ENCODE assay signal across 15 cellular contexts in genomic region chr17:59375858-59376257, GRCh38. TPM values are rescaled to one million over a fixed set of nuclear protein-coding genes. Genes with fewer than 3 reads are reported as not detected.
A peak's percentile ranks its signal among the peaks of the same experiment; 100 is the strongest.
DNase-seq lines count a peak whose midpoint lies in the region; ATAC-seq and TF ChIP-seq lines count a peak whose summit lies in the region.
"Had no signal": no experiment of that assay in that cellular context is flagged by ENCODE, and none has a peak within 500 bp of the region (broad histone marks: within the 10 kb centered on the region; RNA-seq: fewer than 3 reads in every experiment).

No MANE protein-coding gene starts in this region.

- peak; percentile 41 for ATAC-seq in GM18861 (IDR thresholded peaks at IDR 0.05; ENCODE audit: unreplicated experiment)
- peak; percentile 47 for ATAC-seq in HG03196 (IDR thresholded peaks at IDR 0.05; ENCODE audit: unreplicated experiment)
- no peak for ATAC-seq in HG02870 (IDR thresholded peaks at IDR 0.05; ENCODE audit: unreplicated experiment)
- ATAC-seq: Panc1 had no signal

- peaks cover 41% of the 10 kb centered on the region for H3K4me1 ChIP-seq in testis

- peaks cover 64% of the 10 kb centered on the region for H3K4me1 Mint-ChIP-seq in CD14-positive monocyte

- no peaks in the 10 kb centered on the region for H3K9me3 ChIP-seq in testis

- intact Hi-C loops in CD14-positive monocyte (cut with micrococcal nuclease) (loop anchor here in 1 of 2 donors (2.0 to 5.0 kb wide), 2 partner anchors 43 to 61 kb away; no protein-coding TSS in a partner anchor), testis (cut with DNase I; ENCODE audit: low total_unique reads) (no loop called here)

- no peak overlapping the region for H3K4me3 Mint-ChIP-seq in CD14-positive monocyte
- H3K4me3 Mint-ChIP-seq: CD4-positive, alpha-beta T cell; H9; nephron had no signal

- no peak overlapping the region for H3K4me3 ChIP-seq in testis

- H3K27me3 Mint-ChIP-seq in CD14-positive monocyte (ENCODE audit: low read depth in 3 of 3) = peaks cover 0 to 4% (median 0%) of the 10 kb centered on the region in 3 donors
- H3K27me3 Mint-ChIP-seq: CD4-positive, alpha-beta T cell had no signal

- DNase-seq in CD14-positive monocyte (ENCODE audit: low spot score) (no peak), iris pigment epithelial cell (ENCODE audit: low read depth) (peak; percentile 21), RKO (ENCODE audit: low spot score) (no peak), testis (no peak), SIG-M5 (lab: John Stamatoyannopoulos, UW) (no peak)
- DNase-seq: CD4-positive, alpha-beta T cell; effector CD4-positive, alpha-beta T cell; H9; NCI-H146; stimulated activated CD4-positive, alpha-beta T cell treated with anti-CD3 and anti-CD28 coated beads, Interleukin-1b, Interleukin-23, amount 100 ng/mL, for 48 hours had no signal

- no peak for TF ChIP-seq CTCF in CD14-positive monocyte (IDR thresholded peaks at IDR 0.05)
- no peak for TF ChIP-seq CTCF in testis (IDR thresholded peaks at IDR 0.05)

- peak overlapping the region in 5 of 7 donors; percentile 10 to 80 (median 52) for H3K27ac Mint-ChIP-seq in CD14-positive monocyte
- H3K27ac Mint-ChIP-seq: H9 had no signal

- no peaks in the 10 kb centered on the region for H3K9me3 Mint-ChIP-seq in CD14-positive monocyte
- H3K9me3 Mint-ChIP-seq: CD4-positive, alpha-beta T cell; H9; nephron had no signal

- peaks cover 20 to 26% of the 10 kb centered on the region in 2 donors for H3K36me3 Mint-ChIP-seq in CD14-positive monocyte

- H3K27ac ChIP-seq in testis = peak overlapping the region in 1 of 2 donors; percentile 82

- no peak for TF ChIP-seq POLR2A in testis (IDR thresholded peaks at IDR 0.05)

- no peaks in the 10 kb centered on the region for H3K36me3 ChIP-seq in testis (ENCODE audit: low read depth, missing control alignments)

- no peaks in the 10 kb centered on the region for H3K27me3 ChIP-seq in testis

RNA-seq across cellular contexts. Expression of gene YPEL2, which starts 44.4 kb away (rescaled TPM):
- polyA plus RNA-seq in CD14-positive monocyte = 10 to 100 TPM; 21.5 to 25.1 TPM
- total RNA-seq in testis = 10 to 100 TPM; 39.8 to 48.3 TPM
- polyA plus RNA-seq in testis (ENCODE audit: insufficient read depth, low read depth, low replicate concordance) = 20.5 TPM
